ENCODE assay signal across 16 cellular contexts in genomic region chr5:39479537-39479936, GRCh38. TPM values are rescaled to one million over a fixed set of nuclear protein-coding genes. Genes with fewer than 3 reads are reported as not detected.
DNase-seq lines count a peak whose midpoint lies in the region; ATAC-seq and TF ChIP-seq lines count a peak whose summit lies in the region.
"Had no signal": no experiment of that assay in that cellular context is flagged by ENCODE, and none has a peak within 500 bp of the region (broad histone marks: within the 10 kb centered on the region; RNA-seq: fewer than 3 reads in every experiment).

No MANE protein-coding gene starts in this region.

- no peak overlapping the region for H3K27ac Mint-ChIP-seq in activated naive CD8-positive, alpha-beta T cell treated with anti-CD3 and anti-CD28 coated beads for 36 hours
- H3K27ac Mint-ChIP-seq: B cell; CD8-positive, alpha-beta T cell; IgD-negative memory B cell had no signal

- H3K36me3 Mint-ChIP-seq in activated naive CD8-positive, alpha-beta T cell treated with anti-CD3 and anti-CD28 coated beads for 36 hours: no peaks in the 10 kb centered on the region
- H3K36me3 Mint-ChIP-seq: CD8-positive, alpha-beta T cell had no signal

- H3K79me2 ChIP-seq in GM23248 (ENCODE audit: insufficient read depth) (no peaks in the 10 kb centered on the region), PC-9 (ENCODE audit: low read depth) (no peaks in the 10 kb centered on the region)

- H3K4me1 Mint-ChIP-seq in activated naive CD8-positive, alpha-beta T cell treated with anti-CD3 and anti-CD28 coated beads for 36 hours: no peaks in the 10 kb centered on the region
- H3K4me1 Mint-ChIP-seq: B cell, IgD-negative memory B cell had no signal

- CTCF ChIA-PET in PC-9 (lab: Charles Lee): no interaction called here

- H3K4ac ChIP-seq in mesenchymal stem cell (ENCODE audit: low read depth in 1 of 2, low read length in 2 of 2): no peak overlapping the region

- H3K27me3 ChIP-seq in GM23248 (replicated peaks; ENCODE audit: insufficient read depth) (no peaks in the 10 kb centered on the region), PC-9 (ENCODE audit: insufficient read depth, low read depth) (no peaks in the 10 kb centered on the region), mesenchymal stem cell (ENCODE audit: control insufficient read depth in 1 of 2, insufficient read depth in 1 of 2, low read length in 2 of 2) (no peaks in the 10 kb centered on the region), transverse colon (no peaks in the 10 kb centered on the region)
- H3K27me3 ChIP-seq: BLaER1 treated with 17β-estradiol and CSF1 and Interleukin-3, amounts not matched to agents 10 nM and 100 nM had no signal

- H3K9me3 Mint-ChIP-seq in activated naive CD8-positive, alpha-beta T cell treated with anti-CD3 and anti-CD28 coated beads for 36 hours: no peaks in the 10 kb centered on the region
- H3K9me3 Mint-ChIP-seq: CD8-positive, alpha-beta T cell; IgD-negative memory B cell had no signal

- H3K18ac ChIP-seq in mesenchymal stem cell (ENCODE audit: low read depth in 1 of 2, low read length in 2 of 2): no peak overlapping the region

- BruUV-seq in PC-9 (replicated peaks; lab: Mats Ljungman, UMichigan): no TSS peak

- no peak for TF ChIP-seq CTCF in PC-9 (conservative IDR thresholded peaks at IDR 0.05)
- no peak for TF ChIP-seq CTCF in transverse colon (IDR thresholded peaks at IDR 0.05)

- no peak overlapping the region for H2BK120ac ChIP-seq in mesenchymal stem cell (ENCODE audit: low read depth, low read length)

- POLR2A ChIA-PET in PC-9 (lab: Charles Lee; ENCODE audit: unreplicated experiment): interaction anchor here (0.5 to 0.6 kb wide), 4 partner anchors 23 to 1319 kb away, joined by 3 to 8 read pairs (median 4); partner anchors contain the start of gene PRKAA1

- no peak overlapping the region for H2BK15ac ChIP-seq in mesenchymal stem cell (ENCODE audit: low read depth, poor library complexity, severe bottlenecking)

- H2BK12ac ChIP-seq in mesenchymal stem cell (ENCODE audit: low read length in 2 of 2): no peak overlapping the region

- no peak for TF ChIP-seq EP300 in transverse colon (IDR thresholded peaks at IDR 0.05; ENCODE audit: low read depth)

- no peaks in the 10 kb centered on the region for H3K36me3 ChIP-seq in GM23248 (ENCODE audit: low read depth)
- no peaks in the 10 kb centered on the region for H3K36me3 ChIP-seq in PC-9 (ENCODE audit: low read depth)
- no peaks in the 10 kb centered on the region for H3K36me3 ChIP-seq in mesenchymal stem cell (ENCODE audit: control insufficient read depth in 1 of 2, insufficient read depth in 2 of 2, low read depth in 1 of 2, low read length in 2 of 2)
- H3K36me3 ChIP-seq in transverse colon: no peaks in the 10 kb centered on the region
- H3K36me3 ChIP-seq: BLaER1 treated with 17β-estradiol and CSF1 and Interleukin-3, amounts not matched to agents 10 nM and 100 nM; HAP-1 had no signal

- no peak overlapping the region for H3K4me3 Mint-ChIP-seq in activated naive CD8-positive, alpha-beta T cell treated with anti-CD3 and anti-CD28 coated beads for 36 hours
- H3K4me3 Mint-ChIP-seq: B cell; CD8-positive, alpha-beta T cell; IgD-negative memory B cell had no signal

- H3K9me2 ChIP-seq in GM23248 (ENCODE audit: insufficient read depth) (no peaks in the 10 kb centered on the region), PC-9 (ENCODE audit: insufficient read depth) (no peaks in the 10 kb centered on the region)

- no peaks in the 10 kb centered on the region for H4K20me1 ChIP-seq in GM23248 (ENCODE audit: insufficient read depth)
- H4K20me1 ChIP-seq in PC-9 (ENCODE audit: insufficient read depth): no peaks in the 10 kb centered on the region
- H4K20me1 ChIP-seq: BLaER1 treated with 17β-estradiol and CSF1 and Interleukin-3, amounts not matched to agents 10 nM and 100 nM had no signal

- no peak for ATAC-seq in HG03521 (IDR thresholded peaks at IDR 0.05; ENCODE audit: unreplicated experiment)
- no peak for ATAC-seq in HG02610 (IDR thresholded peaks at IDR 0.05; ENCODE audit: unreplicated experiment)
- ATAC-seq: CD8-positive, alpha-beta T cell had no signal

- no peak for TF ChIP-seq POLR2A in transverse colon (IDR thresholded peaks at IDR 0.05)

- 82 to 85% methylated on average over 6 of the region's 6 CpGs for WGBS in GM23248 (ENCODE audit: low coverage in 1 of 2, low lambda C conversion rate in 2 of 2, missing lambda C conversion rate in 2 of 2), 2 experiments
- WGBS in mesenchymal stem cell: 88% methylated on average over 4 of the region's 6 CpGs
- 55 to 58% methylated on average over 6 of the region's 6 CpGs for WGBS in transverse colon (ENCODE audit: low coverage in 1 of 2), 2 donors

- H3K27ac ChIP-seq in GM23248 (no peak overlapping the region), PC-9 (no peak overlapping the region), mesenchymal stem cell (ENCODE audit: low read length, poor library complexity, severe bottlenecking) (peak overlapping the region; percentile 53), transverse colon (peak overlapping the region in 1 of 4 donors; percentile 11)
- H3K27ac ChIP-seq: BLaER1 treated with 17β-estradiol and CSF1 and Interleukin-3, amounts not matched to agents 10 nM and 100 nM had no signal

- H3F3A ChIP-seq in GM23248 (ENCODE audit: insufficient read depth): peaks cover 44% of the 10 kb centered on the region
- no peaks in the 10 kb centered on the region for H3F3A ChIP-seq in PC-9 (ENCODE audit: insufficient read depth, low read depth)

- H2AFZ ChIP-seq in GM23248 (no peak overlapping the region), PC-9 (peak overlapping the region; percentile 36; the same call in 1 of the 2 replicates), mesenchymal stem cell (ENCODE audit: low read depth, low read length) (no peak overlapping the region)

- peak overlapping the region; percentile 25 for H3K4me2 ChIP-seq in GM23248 (ENCODE audit: unreplicated experiment)
- H3K4me2 ChIP-seq in PC-9: no peak overlapping the region
- H3K4me2 ChIP-seq in mesenchymal stem cell (ENCODE audit: low read length, poor library complexity, severe bottlenecking): no peak overlapping the region
- H3K4me2 ChIP-seq: BLaER1 treated with 17β-estradiol and CSF1 and Interleukin-3, amounts not matched to agents 10 nM and 100 nM had no signal

- no peaks in the 10 kb centered on the region for H3K79me1 ChIP-seq in mesenchymal stem cell (replicated peaks; ENCODE audit: low read length, poor library complexity, severe bottlenecking)

- no peak overlapping the region for H3K4me3 ChIP-seq in GM23248
- H3K4me3 ChIP-seq in PC-9: no peak overlapping the region
- H3K4me3 ChIP-seq in mesenchymal stem cell (ENCODE audit: insufficient read depth in 1 of 2, low read depth in 1 of 2, low read length in 2 of 2): no peak overlapping the region
- H3K4me3 ChIP-seq in transverse colon: no peak overlapping the region
- H3K4me3 ChIP-seq: BLaER1 treated with 17β-estradiol and CSF1 and Interleukin-3, amounts not matched to agents 10 nM and 100 nM; HAP-1 had no signal

- H3K27me3 Mint-ChIP-seq in activated naive CD8-positive, alpha-beta T cell treated with anti-CD3 and anti-CD28 coated beads for 36 hours: peaks cover 3% of the 10 kb centered on the region

- no peak overlapping the region for H3K23ac ChIP-seq in mesenchymal stem cell (ENCODE audit: low read length in 2 of 2)

- intact Hi-C loops in PC-9 (cut with micrococcal nuclease; ENCODE audit: unreplicated experiment): loop anchor here (2.0 kb wide), 1 partner anchor 19 kb away; no protein-coding TSS in a partner anchor
- intact Hi-C loops in transverse colon (cut with DNase I; ENCODE audit: low total_unique reads): no loop called here

- peak overlapping the region; percentile 21 for H2AK5ac ChIP-seq in mesenchymal stem cell (ENCODE audit: low read length, severe bottlenecking)

- no peak overlapping the region for H3K14ac ChIP-seq in mesenchymal stem cell (ENCODE audit: low read length in 2 of 2)

- H3K9me3 ChIP-seq in GM23248 (ENCODE audit: low read depth) (no peaks in the 10 kb centered on the region), PC-9 (ENCODE audit: insufficient read depth, low read depth) (no peaks in the 10 kb centered on the region), mesenchymal stem cell (ENCODE audit: control insufficient read depth, low read length) (no peaks in the 10 kb centered on the region), transverse colon (no peaks in the 10 kb centered on the region)
- H3K9me3 ChIP-seq: BLaER1 treated with 17β-estradiol and CSF1 and Interleukin-3, amounts not matched to agents 10 nM and 100 nM; HAP-1 had no signal

- H2BK5ac ChIP-seq in mesenchymal stem cell (ENCODE audit: low read depth, low read length, poor library complexity, severe bottlenecking): no peak overlapping the region

- DNase-seq in GM23248 (no peak), PC-9 (no peak), mesenchymal stem cell (no peak), transverse colon (peak; percentile 33)
- no peak for DNase-seq in activated naive CD8-positive, alpha-beta T cell treated with anti-CD3 and anti-CD28 coated beads for 36 hours
- DNase-seq: 8988T; Calu3; CD8-positive, alpha-beta T cell; DMS79 treated with DMSO at 0.1 percent for 48 hours; GF-D8 had no signal

- H4K91ac ChIP-seq in mesenchymal stem cell (ENCODE audit: low read length): no peak overlapping the region

- H3K9ac ChIP-seq in GM23248 (no peak overlapping the region), mesenchymal stem cell (ENCODE audit: low read length) (no peak overlapping the region)
- H3K9ac ChIP-seq: BLaER1 treated with 17β-estradiol and CSF1 and Interleukin-3, amounts not matched to agents 10 nM and 100 nM had no signal

- no peak overlapping the region for H4K8ac ChIP-seq in mesenchymal stem cell (ENCODE audit: low read length)

- in situ Hi-C loops in GM23248 (cut with MboI): no loop called here
- in situ Hi-C loops in transverse colon (cut with MboI; ENCODE audit: low pct_ligation_motif_present in 1 of 4, low pct_unique_long_range_greater_than_20kb in 1 of 4, low sequenced_read_pairs in 3 of 4): no loop called here

- H3K4me1 ChIP-seq in GM23248 (ENCODE audit: insufficient read depth): peaks cover 45% of the 10 kb centered on the region
- no peaks in the 10 kb centered on the region for H3K4me1 ChIP-seq in PC-9 (replicated peaks; ENCODE audit: insufficient read depth)
- peaks cover 5% of the 10 kb centered on the region for H3K4me1 ChIP-seq in mesenchymal stem cell (ENCODE audit: control insufficient read depth, insufficient read depth, low read depth, low read length)
- peaks cover 0 to 15% (median 0%) of the 10 kb centered on the region in 4 donors for H3K4me1 ChIP-seq in transverse colon

RNA-seq across cellular contexts. Expression of gene DAB2, which starts 54.8 kb away (rescaled TPM):
- 211 and 266 TPM in 2 replicates for total RNA-seq in GM23248 (2014; rRNA removed; shearing (Covaris generic))
- 525 and 533 TPM in 2 replicates for polyA plus RNA-seq in GM23248 (2016; fragmentation: Nextera tagmentation; extraction: Ambion mirVana)
- total RNA-seq in PC-9 (2021) (21.0 and 25.8 TPM in 2 replicates), transverse colon (100 to 1,000 TPM in 1 of 4 donors, 10 to 100 TPM in 3; 34.4 to 143 (median 53.1) TPM)
- polyA plus RNA-seq in mesenchymal stem cell (2013, experiment 1 of 2): 87.8 TPM
- 86.6 TPM for polyA plus RNA-seq in mesenchymal stem cell (2013, experiment 2 of 2)
- under 1 TPM; 0.25 to 0.28 TPM for total RNA-seq in activated naive CD8-positive, alpha-beta T cell treated with anti-CD3 and anti-CD28 coated beads for 36 hours
- total RNA-seq: CD8-positive, alpha-beta T cell had no signal

Comparison
In these comparisons a context has a peak if more than half of its experiments do, and no peak if none do; other contexts are left out.
1. RNA of gene DAB2, which starts 54.8 kb away (total RNA-seq): 211 to 266 TPM in GM23248, 34.4 to 143 TPM in transverse colon and 21.0 to 25.8 TPM in PC-9; 0.25 to 0.28 TPM in activated naive CD8-positive, alpha-beta T cell treated with anti-CD3 and anti-CD28 coated beads for 36 hours; every median in the first group is over 10 times any median in the second.